In genomic region chr7:5143935-5144903, GRCh38 we compare ENCODE assay signal across 9 cellular contexts. TPM values are rescaled to one million over a fixed set of nuclear protein-coding genes. Genes with fewer than 3 reads are reported as not detected.
DNase-seq lines count a peak whose midpoint lies in the region; ATAC-seq and TF ChIP-seq lines count a peak whose summit lies in the region.
"Had no signal": no experiment of that assay in that cellular context is flagged by ENCODE, and none has a peak within 500 bp of the region (broad histone marks: within the 10 kb centered on the region; RNA-seq: fewer than 3 reads in every experiment).

No MANE protein-coding gene starts in this region.

- peaks cover 4% of the 10 kb centered on the region for H3K27me3 Mint-ChIP-seq in memory B cell

- no peaks in the 10 kb centered on the region for H3K4me1 ChIP-seq in upper lobe of left lung
- no peaks in the 10 kb centered on the region for H3K4me1 ChIP-seq in SJCRH30

- peak overlapping the region; percentile 69 for H3K4me3 Mint-ChIP-seq in memory B cell

- ATAC-seq in memory B cell (ENCODE audit: low read depth) = peak; percentile 87
- ATAC-seq in upper lobe of left lung (ENCODE audit: low FRiP score in 2 of 2) = peak; percentile 37 to 54
- no peak for ATAC-seq in GM18873 (IDR thresholded peaks at IDR 0.05; ENCODE audit: low FRiP score, unreplicated experiment)
- ATAC-seq: HCT116 had no signal

- H3K9me3 ChIP-seq in upper lobe of left lung (no peaks in the 10 kb centered on the region), SJCRH30 (replicated peaks) (no peaks in the 10 kb centered on the region)

- 49 to 88% methylated on average over 26 to 31 of the region's 41 CpGs for WGBS in upper lobe of left lung, 2 donors

- no peak for TF ChIP-seq EP300 in upper lobe of left lung (IDR thresholded peaks at IDR 0.05)

- peak; percentile 83 for DNase-seq in GM10248 (ENCODE audit: extremely low spot score)
- peak; percentile 11 for DNase-seq in NCI-H1092 treated with DMSO at 0.1 percent for 48 hours (lab: John Stamatoyannopoulos, UW)
- peak; percentile 67 for DNase-seq in activated gamma-delta T cell (lab: John Stamatoyannopoulos, UW)
- peak; percentile 28 to 51 for DNase-seq in memory B cell (ENCODE audit: low spot score in 2 of 2)
- peak; percentile 24 to 82 for DNase-seq in upper lobe of left lung
- no peak for DNase-seq in SJCRH30
- no peak for DNase-seq in SKM-1 treated with dmso at 0.1 percent for 144 hours (lab: John Stamatoyannopoulos, UW; ENCODE audit: unreplicated experiment)

- no peaks in the 10 kb centered on the region for H3K36me3 Mint-ChIP-seq in memory B cell

- H3K4me3 ChIP-seq in upper lobe of left lung (no peak overlapping the region), SJCRH30 (no peak overlapping the region)

- TF ChIP-seq CTCF in GM10248 (IDR thresholded peaks at IDR 0.05; ENCODE audit: control extremely low read depth, extremely low read depth, low read depth, missing control alignments) (no peak), upper lobe of left lung (IDR thresholded peaks at IDR 0.05) (no peak)

- no peak for TF ChIP-seq POLR2A in upper lobe of left lung (IDR thresholded peaks at IDR 0.05)

- H3K9me3 Mint-ChIP-seq in memory B cell = no peaks in the 10 kb centered on the region

- peak overlapping the region; percentile 86 for H3K27ac Mint-ChIP-seq in memory B cell

- H3K27ac ChIP-seq in upper lobe of left lung (no peak overlapping the region), SJCRH30 (no peak overlapping the region)

- CTCF ChIA-PET in GM10248 (lab: Yijun Ruan, JAX) = no interaction called here

- peaks cover 2% of the 10 kb centered on the region for H3K4me1 Mint-ChIP-seq in memory B cell

- no peaks in the 10 kb centered on the region for H3K27me3 ChIP-seq in upper lobe of left lung
- peaks cover 3% of the 10 kb centered on the region; the same call in 1 of the 2 replicates for H3K27me3 ChIP-seq in SJCRH30

- POLR2A ChIA-PET in GM10248 (lab: Yijun Ruan, JAX) = no interaction called here

- H3K36me3 ChIP-seq in upper lobe of left lung (no peaks in the 10 kb centered on the region), SJCRH30 (no peaks in the 10 kb centered on the region)

RNA-seq across cellular contexts. Expression of gene WIPI2, which starts 45.8 kb away (rescaled TPM):
- total RNA-seq in upper lobe of left lung = 100 to 1,000 TPM in 1 of 6 donors, 10 to 100 TPM in 5; 49.1 to 129 (median 67.0) TPM
- 64.9 and 69.7 TPM in 2 replicates for total RNA-seq in SJCRH30 (2014; rRNA removed; shearing (Covaris generic))

Comparison
In these comparisons a context has a peak if more than half of its experiments do, and no peak if none do; other contexts are left out.
1. DNase-seq: peak in GM10248 (single experiment), NCI-H1092 treated with DMSO at 0.1 percent for 48 hours (single experiment), activated gamma-delta T cell (single experiment), memory B cell (2 of 2) and upper lobe of left lung (2 of 2); none in SJCRH30 (0 of 2) and SKM-1 treated with dmso at 0.1 percent for 144 hours (single experiment).